In the genomic region with DNA sequence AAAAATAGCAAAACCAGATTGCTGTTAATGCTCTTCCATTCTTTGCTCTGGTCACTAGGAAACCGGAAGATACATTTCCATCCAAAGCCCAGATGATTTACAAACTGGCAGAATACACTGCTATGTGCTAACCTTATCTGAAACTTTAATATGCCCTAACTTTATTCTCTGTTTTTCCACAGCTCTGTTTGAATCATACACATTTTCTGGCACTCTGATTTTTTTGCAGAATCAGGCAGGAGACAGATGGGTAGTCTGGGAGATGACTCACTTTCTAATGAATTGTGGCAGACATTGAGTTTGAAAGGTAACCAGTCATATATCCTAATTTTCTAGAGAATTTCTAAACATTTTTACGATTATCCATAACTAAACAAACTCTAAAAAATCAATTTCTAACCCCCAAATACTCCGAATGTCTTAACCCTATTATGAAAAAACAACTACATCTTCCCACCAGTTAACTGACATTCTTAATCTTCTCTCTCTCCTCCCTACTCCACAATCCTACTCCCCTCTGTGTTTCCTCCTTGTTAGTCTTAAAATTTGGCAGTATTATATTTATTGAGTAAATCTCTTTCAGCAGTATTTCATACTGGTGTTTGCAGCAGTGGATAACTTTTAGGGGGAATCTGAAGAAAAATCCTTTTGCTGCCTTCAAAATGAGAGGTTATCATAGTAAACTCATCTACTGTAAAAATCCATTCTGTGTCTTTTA, we compare ENCODE assay signal across 14 cellular contexts.
"Had no signal": no experiment of that assay in that cellular context is flagged by ENCODE, and none has a peak within 500 bp of the region (broad histone marks: within the 10 kb centered on the region; RNA-seq: fewer than 3 reads in every experiment).

No MANE protein-coding gene starts in this region.

- H3K4me1 ChIP-seq: colonic mucosa, spleen had no signal

- H3K9me3 ChIP-seq: colonic mucosa, esophagus muscularis mucosa, spleen had no signal

- H3K27ac ChIP-seq: colonic mucosa, esophagus muscularis mucosa, spleen had no signal

- H3K27me3 ChIP-seq: colonic mucosa, esophagus muscularis mucosa, spleen had no signal

- H3K36me3 ChIP-seq: colonic mucosa had no signal

- DNase-seq: activated CD4-positive, alpha-beta memory T cell treated with anti-CD3 and anti-CD28 coated beads for 36 hours; activated CD4-positive, alpha-beta T cell treated with anti-CD3 and anti-CD28 coated beads for 36 hours; activated CD8-positive, alpha-beta memory T cell treated with anti-CD3 and anti-CD28 coated beads, Interleukin-2, amount 10 ng/mL, durations not matched to agents 7 days and 5 days; activated effector memory CD4-positive, alpha-beta T cell treated with Interleukin-2 at 50 U/mL for 16 hours; activated naive CD4-positive, alpha-beta T cell treated with anti-CD3 and anti-CD28 coated beads, Interleukin-2, amount 50 U/mL, for 16 hours; activated T-cell treated with anti-CD3 and anti-CD28 coated beads, Interleukin-2, amount 50 U/mL, for 24 hours; caudate nucleus; colonic mucosa; hippocampal formation; midbrain; spleen; T-helper 2 cell had no signal

- ATAC-seq: activated CD4-positive, alpha-beta T cell treated with anti-CD3 and anti-CD28 coated beads for 36 hours; activated CD8-positive, alpha-beta memory T cell treated with anti-CD3 and anti-CD28 coated beads, Interleukin-2, amount 10 ng/mL, durations not matched to agents 7 days and 5 days; sciatic nerve had no signal

- H3K4me3 ChIP-seq: colonic mucosa, esophagus muscularis mucosa, spleen had no signal
